29 cellular contexts compared by ENCODE assay signal in the genomic region with DNA sequence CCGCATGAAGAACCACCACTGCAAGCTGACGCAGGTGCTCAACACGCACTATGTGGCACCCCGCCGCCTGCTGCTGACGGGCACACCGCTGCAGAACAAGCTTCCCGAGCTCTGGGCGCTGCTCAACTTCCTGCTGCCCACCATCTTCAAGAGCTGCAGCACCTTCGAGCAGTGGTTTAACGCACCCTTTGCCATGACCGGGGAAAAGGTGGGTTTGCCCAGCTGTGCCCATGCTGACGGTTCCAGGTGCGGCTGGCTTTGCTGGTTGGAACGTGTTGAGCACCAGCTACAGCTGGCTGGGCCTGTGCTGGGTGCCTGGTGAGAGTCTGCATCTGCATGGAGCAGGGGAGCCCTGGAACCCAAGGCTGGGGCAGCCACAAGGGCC.
"Had no signal": no experiment of that assay in that cellular context is flagged by ENCODE, and none has a peak within 500 bp of the region (broad histone marks: within the 10 kb centered on the region; RNA-seq: fewer than 3 reads in every experiment).

No MANE protein-coding gene starts in this region.

- H3K4me1 Mint-ChIP-seq: neural crest cell; stimulated activated effector memory CD8-positive, alpha-beta T cell treated with anti-CD3 and anti-CD28 coated beads, Interleukin-12 subunit alpha, Interleukin-12 subunit beta, amount 100 ng/mL, for 72 hours had no signal

- H3K27ac Mint-ChIP-seq: mesothelial cell of epicardium; natural killer cell treated with Interleukin-12 subunit alpha and Interleukin-12 subunit beta and Interleukin-15 and Interleukin-18, amount 100 ng/mL, for 72 hours had no signal

- ATAC-seq: foreskin keratinocyte; gastroesophageal sphincter; heart right ventricle; left cardiac atrium; left lung; mucosa of descending colon; natural killer cell treated with Interleukin-12 subunit alpha and Interleukin-12 subunit beta and Interleukin-15 and Interleukin-18, amount 100 ng/mL, for 72 hours; psoas muscle; sciatic nerve; stimulated activated effector memory CD8-positive, alpha-beta T cell treated with anti-CD3 and anti-CD28 coated beads, Interleukin-12 subunit alpha, Interleukin-12 subunit beta, amount 100 ng/mL, for 72 hours had no signal

- DNase-seq: dermis blood vessel endothelial cell; effector memory CD4-positive, alpha-beta T cell; foreskin keratinocyte; heart right ventricle; hippocampal formation; left cardiac atrium; left lung; mesenchymal stem cell; mucosa of descending colon; naive B cell; psoas muscle; stimulated activated CD4-positive, alpha-beta T cell treated with anti-CD3 and anti-CD28 coated beads, Interleukin-12 subunit alpha, Interleukin-12 subunit beta, amount 100 ng/mL, for 4 hours; stimulated activated CD4-positive, alpha-beta T cell treated with anti-CD3 and anti-CD28 coated beads, Interleukin-2, amount 100 ng/mL, for 24 hours; stimulated activated CD4-positive, alpha-beta T cell treated with anti-CD3 and anti-CD28 coated beads, Interleukin-4, amount 100 ng/mL, for 24 hours; stimulated activated naive CD4-positive, alpha-beta T cell treated with Interleukin-2 at 50 U/mL for 16 hours; stomach; thyroid gland had no signal

- H3K9me3 Mint-ChIP-seq: mesothelial cell of epicardium; naive B cell; natural killer cell treated with Interleukin-12 subunit alpha and Interleukin-12 subunit beta and Interleukin-15 and Interleukin-18, amount 100 ng/mL, for 72 hours; neural crest cell; stimulated activated effector memory CD8-positive, alpha-beta T cell treated with anti-CD3 and anti-CD28 coated beads, Interleukin-12 subunit alpha, Interleukin-12 subunit beta, amount 100 ng/mL, for 72 hours had no signal

- H3K27me3 ChIP-seq: esophagus muscularis mucosa, foreskin keratinocyte, gastroesophageal sphincter, heart right ventricle, left lung, stomach, thyroid gland, vagina had no signal

- FAIRE-seq: endothelial cell of umbilical vein, islet of Langerhans had no signal

- H3K36me3 Mint-ChIP-seq: natural killer cell treated with Interleukin-12 subunit alpha and Interleukin-12 subunit beta and Interleukin-15 and Interleukin-18, amount 100 ng/mL, for 72 hours had no signal

- H3K4me1 ChIP-seq: esophagus muscularis mucosa, foreskin keratinocyte, gastroesophageal sphincter, left lung, psoas muscle, stomach, vagina had no signal

- H3K4me3 Mint-ChIP-seq: mesothelial cell of epicardium; natural killer cell treated with Interleukin-12 subunit alpha and Interleukin-12 subunit beta and Interleukin-15 and Interleukin-18, amount 100 ng/mL, for 72 hours; neural crest cell; stimulated activated effector memory CD8-positive, alpha-beta T cell treated with anti-CD3 and anti-CD28 coated beads, Interleukin-12 subunit alpha, Interleukin-12 subunit beta, amount 100 ng/mL, for 72 hours had no signal

- H3K27me3 Mint-ChIP-seq: naive B cell; natural killer cell treated with Interleukin-12 subunit alpha and Interleukin-12 subunit beta and Interleukin-15 and Interleukin-18, amount 100 ng/mL, for 72 hours had no signal

- H3K4me2 ChIP-seq: smooth muscle cell had no signal

- H3K9me3 ChIP-seq: esophagus muscularis mucosa, gastroesophageal sphincter, heart right ventricle, left lung, mucosa of descending colon, psoas muscle, stomach, thyroid gland, vagina had no signal

- H3K27ac ChIP-seq: coronary artery, esophagus muscularis mucosa, foreskin keratinocyte, gastroesophageal sphincter, heart right ventricle, left lung, psoas muscle, stomach, thyroid gland, vagina had no signal

- H3K4me3 ChIP-seq: coronary artery, esophagus muscularis mucosa, gastroesophageal sphincter, heart right ventricle, left lung, mucosa of descending colon, psoas muscle, smooth muscle cell, stomach, thyroid gland, vagina had no signal
